ENCODE assay signal across 8 cellular contexts in the genomic region with DNA sequence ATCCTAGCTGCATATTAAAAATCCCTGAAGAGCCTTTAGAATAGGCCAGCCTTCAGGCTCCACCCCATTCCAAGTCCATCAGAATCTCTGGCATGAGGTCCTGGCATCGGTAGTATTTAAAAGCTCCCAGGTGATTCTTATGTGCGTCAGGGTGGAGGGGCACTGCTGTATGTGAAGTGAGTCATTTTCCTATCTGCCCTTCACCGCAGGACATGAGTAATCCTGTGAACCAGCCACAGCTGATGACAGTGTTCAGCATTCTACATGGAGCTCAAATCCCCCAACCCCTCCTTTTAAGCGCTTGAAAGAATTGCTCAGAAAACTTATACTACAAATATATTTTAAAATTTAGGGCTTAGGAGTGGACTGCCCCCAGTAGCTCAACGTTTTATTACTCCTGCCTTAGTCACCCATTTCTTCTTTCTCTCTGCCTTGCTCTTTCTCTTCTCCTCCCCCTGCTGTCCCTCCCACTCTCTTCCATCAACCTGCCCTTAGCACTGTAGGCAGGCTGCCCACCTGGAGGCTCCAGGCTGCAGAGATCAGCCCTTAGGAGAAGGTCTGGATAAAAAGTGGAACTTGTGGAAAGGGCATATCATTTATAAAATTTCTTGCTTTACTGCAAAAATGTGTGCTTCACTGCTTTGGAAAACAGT.
A peak's percentile ranks its signal among the peaks of the same experiment; 100 is the strongest.
DNase-seq lines count a peak whose midpoint lies in the region; ATAC-seq and TF ChIP-seq lines count a peak whose summit lies in the region.

No MANE protein-coding gene starts in this region.

- no peak for TF ChIP-seq CTCF in GM06990 (IDR thresholded peaks at IDR 0.05; ENCODE audit: insufficient read depth, low read length, poor library complexity, severe bottlenecking)

- no peak overlapping the region for H3K4me3 ChIP-seq in GM06990 (replicated peaks; ENCODE audit: low read depth, low read length)

- no peaks in the 10 kb centered on the region for H3K36me3 ChIP-seq in GM06990 (ENCODE audit: control insufficient read depth, insufficient read depth, low read length)

- DNase-seq in GM06990 (ENCODE audit: extremely low read depth, insufficient read length) (peak; percentile 52), HS-5 (ENCODE audit: low read depth) (peak; percentile 96), fibroblast of gingiva (ENCODE audit: low read depth) (peak; percentile 75), caudate nucleus (lab: John Stamatoyannopoulos, UW) (no peak)
- peak; percentile 26 for DNase-seq in activated CD4-positive, alpha-beta T cell treated with anti-CD3 and anti-CD28 coated beads for 1 hour
- DNase-seq in stimulated activated CD4-positive, alpha-beta T cell treated with anti-CD3 and anti-CD28 coated beads, Interleukin-4, amount 100 ng/mL, for 4 hours: peak; percentile 31 to 65
- DNase-seq in central memory CD4-positive, alpha-beta T cell: no peak

- no peaks in the 10 kb centered on the region for H3K27me3 ChIP-seq in GM06990 (replicated peaks; ENCODE audit: control insufficient read depth, insufficient read depth, low read length)

- no peak overlapping the region for H3K27ac ChIP-seq in caudate nucleus (ENCODE audit: low read depth, low read length)

- peak; percentile 100 for ATAC-seq in GM21619 (IDR thresholded peaks at IDR 0.05; ENCODE audit: unreplicated experiment)

Comparison
In these comparisons a context has a peak if more than half of its experiments do, and no peak if none do; other contexts are left out.
1. DNase-seq: peak in GM06990 (single experiment), HS-5 (single experiment), activated CD4-positive, alpha-beta T cell treated with anti-CD3 and anti-CD28 coated beads for 1 hour (single experiment), fibroblast of gingiva (single experiment) and stimulated activated CD4-positive, alpha-beta T cell treated with anti-CD3 and anti-CD28 coated beads, Interleukin-4, amount 100 ng/mL, for 4 hours (2 of 2); none in central memory CD4-positive, alpha-beta T cell (single experiment) and caudate nucleus (0 of 61).